ENCODE assay signal across 16 cellular contexts in the genomic region with DNA sequence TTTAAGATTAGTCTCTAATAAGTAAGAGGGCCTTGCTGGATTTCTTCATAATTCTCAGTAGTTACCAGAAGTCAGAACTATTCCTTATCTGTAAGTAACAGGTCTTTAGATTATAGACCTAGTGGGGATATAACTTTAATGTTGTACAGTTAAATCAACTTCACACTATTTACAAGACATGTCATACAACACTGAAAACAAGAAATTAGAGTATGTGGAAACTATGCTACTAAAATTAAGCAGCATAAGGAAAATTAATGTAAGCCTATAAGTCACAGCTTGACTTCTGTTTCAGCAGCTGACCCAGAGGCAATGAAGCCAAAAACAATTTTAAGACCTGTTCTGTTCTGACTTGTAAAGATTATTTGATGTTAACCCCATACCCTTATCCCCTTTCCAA.
"Had no signal": no experiment of that assay in that cellular context is flagged by ENCODE, and none has a peak within 500 bp of the region (broad histone marks: within the 10 kb centered on the region; RNA-seq: fewer than 3 reads in every experiment).

No MANE protein-coding gene starts in this region.

- H3K27ac ChIP-seq: neutrophil, tibial nerve, vagina had no signal

- H3K4me3 ChIP-seq: esophagus squamous epithelium, tibial nerve, vagina had no signal

- H3K9me3 ChIP-seq: esophagus squamous epithelium, neutrophil, tibial nerve, vagina had no signal

- DNase-seq: activated CD4-positive, alpha-beta memory T cell treated with anti-CD3 and anti-CD28 coated beads for 36 hours; activated CD4-positive, alpha-beta T cell treated with anti-CD3 and anti-CD28 coated beads for 36 hours; activated T-cell treated with anti-CD3 and anti-CD28 coated beads for 4 hours; effector CD8-positive, alpha-beta T cell; esophagus squamous epithelium; hippocampal formation; left cardiac atrium; mesenchymal stem cell; natural killer cell; stimulated activated CD8-positive, alpha-beta memory T cell treated with anti-CD3 and anti-CD28 coated beads, Interleukin-4, amount 100 ng/mL, for 48 hours; stimulated activated naive CD4-positive, alpha-beta T cell treated with Interleukin-2 at 50 U/mL for 16 hours; T-helper 1 cell; T-helper 9 cell had no signal

- H3K27me3 ChIP-seq: esophagus squamous epithelium, neutrophil, tibial nerve, vagina had no signal

- H3K36me3 ChIP-seq: esophagus squamous epithelium, neutrophil, tibial nerve, vagina had no signal

- ATAC-seq: activated CD4-positive, alpha-beta T cell treated with anti-CD3 and anti-CD28 coated beads for 36 hours; left cardiac atrium; natural killer cell had no signal
